1 cellular context compared by ENCODE assay signal in genomic region chr18:57772387-57772799, GRCh38.
TF ChIP-seq lines count a peak whose summit lies in the region.

No MANE protein-coding gene starts in this region.

TF ChIP-seq in HepG2, 621 proteins besides CTCF, POLR2A, EP300 and RAD21 (continued from another document and continues in another):
- TF ChIP-seq, protein P1, sequence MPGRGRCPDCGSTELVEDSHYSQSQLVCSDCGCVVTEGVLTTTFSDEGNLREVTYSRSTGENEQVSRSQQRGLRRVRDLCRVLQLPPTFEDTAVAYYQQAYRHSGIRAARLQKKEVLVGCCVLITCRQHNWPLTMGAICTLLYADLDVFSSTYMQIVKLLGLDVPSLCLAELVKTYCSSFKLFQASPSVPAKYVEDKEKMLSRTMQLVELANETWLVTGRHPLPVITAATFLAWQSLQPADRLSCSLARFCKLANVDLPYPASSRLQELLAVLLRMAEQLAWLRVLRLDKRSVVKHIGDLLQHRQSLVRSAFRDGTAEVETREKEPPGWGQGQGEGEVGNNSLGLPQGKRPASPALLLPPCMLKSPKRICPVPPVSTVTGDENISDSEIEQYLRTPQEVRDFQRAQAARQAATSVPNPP (CRISPR knock-in tag; IDR thresholded peaks at IDR 0.05), result no peak
- TF ChIP-seq ZNF7 (CRISPR knock-in tag; IDR thresholded peaks at IDR 0.05) (no peak), SRF (IDR thresholded peaks at IDR 0.05; ENCODE audit: low read depth, low read length) (no peak), RAD51 (IDR thresholded peaks at IDR 0.05; ENCODE audit: borderline replicate concordance) (no peak), ZNF598 (CRISPR knock-in tag; IDR thresholded peaks at IDR 0.05; ENCODE audit: borderline replicate concordance) (no peak), HIVEP1 (CRISPR knock-in tag; IDR thresholded peaks at IDR 0.05) (no peak), ARNT2 (CRISPR knock-in tag; IDR thresholded peaks at IDR 0.05; ENCODE audit: low read depth) (no peak), U2AF1 (optimal IDR thresholded peaks at IDR 0.05; ENCODE audit: low read depth, low read length) (no peak), ZNF441 (CRISPR knock-in tag; IDR thresholded peaks at IDR 0.05; ENCODE audit: borderline replicate concordance) (peak; percentile 59; the same call in 1 of the 2 replicates), ZNF30 (CRISPR knock-in tag; IDR thresholded peaks at IDR 0.05) (0 out of 2 replicates have a peak, but pooled peaks have one; percentile 58), ZNF142 (CRISPR knock-in tag; IDR thresholded peaks at IDR 0.05) (peak; percentile 56; the same call in 1 of the 2 replicates), RNF219 (CRISPR knock-in tag; IDR thresholded peaks at IDR 0.05) (no peak), DMAP1 (CRISPR knock-in tag; IDR thresholded peaks at IDR 0.05) (peak; percentile 93), TCF7 (IDR thresholded peaks at IDR 0.05; ENCODE audit: low read depth) (no peak), STAT5B (CRISPR knock-in tag; IDR thresholded peaks at IDR 0.05) (no peak), KLF6 (CRISPR knock-in tag; IDR thresholded peaks at IDR 0.05) (peak; percentile 85; the same call in 1 of the 2 replicates)
- TF ChIP-seq, protein P2, sequence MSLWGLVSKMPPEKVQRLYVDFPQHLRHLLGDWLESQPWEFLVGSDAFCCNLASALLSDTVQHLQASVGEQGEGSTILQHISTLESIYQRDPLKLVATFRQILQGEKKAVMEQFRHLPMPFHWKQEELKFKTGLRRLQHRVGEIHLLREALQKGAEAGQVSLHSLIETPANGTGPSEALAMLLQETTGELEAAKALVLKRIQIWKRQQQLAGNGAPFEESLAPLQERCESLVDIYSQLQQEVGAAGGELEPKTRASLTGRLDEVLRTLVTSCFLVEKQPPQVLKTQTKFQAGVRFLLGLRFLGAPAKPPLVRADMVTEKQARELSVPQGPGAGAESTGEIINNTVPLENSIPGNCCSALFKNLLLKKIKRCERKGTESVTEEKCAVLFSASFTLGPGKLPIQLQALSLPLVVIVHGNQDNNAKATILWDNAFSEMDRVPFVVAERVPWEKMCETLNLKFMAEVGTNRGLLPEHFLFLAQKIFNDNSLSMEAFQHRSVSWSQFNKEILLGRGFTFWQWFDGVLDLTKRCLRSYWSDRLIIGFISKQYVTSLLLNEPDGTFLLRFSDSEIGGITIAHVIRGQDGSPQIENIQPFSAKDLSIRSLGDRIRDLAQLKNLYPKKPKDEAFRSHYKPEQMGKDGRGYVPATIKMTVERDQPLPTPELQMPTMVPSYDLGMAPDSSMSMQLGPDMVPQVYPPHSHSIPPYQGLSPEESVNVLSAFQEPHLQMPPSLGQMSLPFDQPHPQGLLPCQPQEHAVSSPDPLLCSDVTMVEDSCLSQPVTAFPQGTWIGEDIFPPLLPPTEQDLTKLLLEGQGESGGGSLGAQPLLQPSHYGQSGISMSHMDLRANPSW (CRISPR knock-in tag; IDR thresholded peaks at IDR 0.05; ENCODE audit: borderline replicate concordance), result no peak
- TF ChIP-seq, protein P3, sequence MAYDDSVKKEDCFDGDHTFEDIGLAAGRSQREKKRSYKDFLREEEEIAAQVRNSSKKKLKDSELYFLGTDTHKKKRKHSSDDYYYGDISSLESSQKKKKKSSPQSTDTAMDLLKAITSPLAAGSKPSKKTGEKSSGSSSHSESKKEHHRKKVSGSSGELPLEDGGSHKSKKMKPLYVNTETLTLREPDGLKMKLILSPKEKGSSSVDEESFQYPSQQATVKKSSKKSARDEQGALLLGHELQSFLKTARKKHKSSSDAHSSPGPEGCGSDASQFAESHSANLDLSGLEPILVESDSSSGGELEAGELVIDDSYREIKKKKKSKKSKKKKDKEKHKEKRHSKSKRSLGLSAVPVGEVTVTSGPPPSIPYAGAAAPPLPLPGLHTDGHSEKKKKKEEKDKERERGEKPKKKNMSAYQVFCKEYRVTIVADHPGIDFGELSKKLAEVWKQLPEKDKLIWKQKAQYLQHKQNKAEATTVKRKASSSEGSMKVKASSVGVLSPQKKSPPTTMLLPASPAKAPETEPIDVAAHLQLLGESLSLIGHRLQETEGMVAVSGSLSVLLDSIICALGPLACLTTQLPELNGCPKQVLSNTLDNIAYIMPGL (CRISPR knock-in tag; IDR thresholded peaks at IDR 0.05; ENCODE audit: borderline replicate concordance in 1 of 2, low read depth in 1 of 2), result peak in 1 of 2 experiments; percentile 75; a peak in 1 of 4 replicates
- TF ChIP-seq, protein P4, sequence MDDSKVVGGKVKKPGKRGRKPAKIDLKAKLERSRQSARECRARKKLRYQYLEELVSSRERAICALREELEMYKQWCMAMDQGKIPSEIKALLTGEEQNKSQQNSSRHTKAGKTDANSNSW (CRISPR knock-in tag; IDR thresholded peaks at IDR 0.05; ENCODE audit: borderline replicate concordance), result no peak
- TF ChIP-seq, protein P5, sequence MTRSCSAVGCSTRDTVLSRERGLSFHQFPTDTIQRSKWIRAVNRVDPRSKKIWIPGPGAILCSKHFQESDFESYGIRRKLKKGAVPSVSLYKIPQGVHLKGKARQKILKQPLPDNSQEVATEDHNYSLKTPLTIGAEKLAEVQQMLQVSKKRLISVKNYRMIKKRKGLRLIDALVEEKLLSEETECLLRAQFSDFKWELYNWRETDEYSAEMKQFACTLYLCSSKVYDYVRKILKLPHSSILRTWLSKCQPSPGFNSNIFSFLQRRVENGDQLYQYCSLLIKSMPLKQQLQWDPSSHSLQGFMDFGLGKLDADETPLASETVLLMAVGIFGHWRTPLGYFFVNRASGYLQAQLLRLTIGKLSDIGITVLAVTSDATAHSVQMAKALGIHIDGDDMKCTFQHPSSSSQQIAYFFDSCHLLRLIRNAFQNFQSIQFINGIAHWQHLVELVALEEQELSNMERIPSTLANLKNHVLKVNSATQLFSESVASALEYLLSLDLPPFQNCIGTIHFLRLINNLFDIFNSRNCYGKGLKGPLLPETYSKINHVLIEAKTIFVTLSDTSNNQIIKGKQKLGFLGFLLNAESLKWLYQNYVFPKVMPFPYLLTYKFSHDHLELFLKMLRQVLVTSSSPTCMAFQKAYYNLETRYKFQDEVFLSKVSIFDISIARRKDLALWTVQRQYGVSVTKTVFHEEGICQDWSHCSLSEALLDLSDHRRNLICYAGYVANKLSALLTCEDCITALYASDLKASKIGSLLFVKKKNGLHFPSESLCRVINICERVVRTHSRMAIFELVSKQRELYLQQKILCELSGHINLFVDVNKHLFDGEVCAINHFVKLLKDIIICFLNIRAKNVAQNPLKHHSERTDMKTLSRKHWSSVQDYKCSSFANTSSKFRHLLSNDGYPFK (CRISPR knock-in tag; IDR thresholded peaks at IDR 0.05; ENCODE audit: borderline replicate concordance), result no peak
- TF ChIP-seq, protein P6, sequence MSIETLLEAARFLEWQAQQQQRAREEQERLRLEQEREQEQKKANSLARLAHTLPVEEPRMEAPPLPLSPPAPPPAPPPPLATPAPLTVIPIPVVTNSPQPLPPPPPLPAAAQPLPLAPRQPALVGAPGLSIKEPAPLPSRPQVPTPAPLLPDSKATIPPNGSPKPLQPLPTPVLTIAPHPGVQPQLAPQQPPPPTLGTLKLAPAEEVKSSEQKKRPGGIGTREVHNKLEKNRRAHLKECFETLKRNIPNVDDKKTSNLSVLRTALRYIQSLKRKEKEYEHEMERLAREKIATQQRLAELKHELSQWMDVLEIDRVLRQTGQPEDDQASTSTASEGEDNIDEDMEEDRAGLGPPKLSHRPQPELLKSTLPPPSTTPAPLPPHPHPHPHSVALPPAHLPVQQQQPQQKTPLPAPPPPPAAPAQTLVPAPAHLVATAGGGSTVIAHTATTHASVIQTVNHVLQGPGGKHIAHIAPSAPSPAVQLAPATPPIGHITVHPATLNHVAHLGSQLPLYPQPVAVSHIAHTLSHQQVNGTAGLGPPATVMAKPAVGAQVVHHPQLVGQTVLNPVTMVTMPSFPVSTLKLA (IDR thresholded peaks at IDR 0.05), result peak; percentile 74
- TF ChIP-seq, protein P7, sequence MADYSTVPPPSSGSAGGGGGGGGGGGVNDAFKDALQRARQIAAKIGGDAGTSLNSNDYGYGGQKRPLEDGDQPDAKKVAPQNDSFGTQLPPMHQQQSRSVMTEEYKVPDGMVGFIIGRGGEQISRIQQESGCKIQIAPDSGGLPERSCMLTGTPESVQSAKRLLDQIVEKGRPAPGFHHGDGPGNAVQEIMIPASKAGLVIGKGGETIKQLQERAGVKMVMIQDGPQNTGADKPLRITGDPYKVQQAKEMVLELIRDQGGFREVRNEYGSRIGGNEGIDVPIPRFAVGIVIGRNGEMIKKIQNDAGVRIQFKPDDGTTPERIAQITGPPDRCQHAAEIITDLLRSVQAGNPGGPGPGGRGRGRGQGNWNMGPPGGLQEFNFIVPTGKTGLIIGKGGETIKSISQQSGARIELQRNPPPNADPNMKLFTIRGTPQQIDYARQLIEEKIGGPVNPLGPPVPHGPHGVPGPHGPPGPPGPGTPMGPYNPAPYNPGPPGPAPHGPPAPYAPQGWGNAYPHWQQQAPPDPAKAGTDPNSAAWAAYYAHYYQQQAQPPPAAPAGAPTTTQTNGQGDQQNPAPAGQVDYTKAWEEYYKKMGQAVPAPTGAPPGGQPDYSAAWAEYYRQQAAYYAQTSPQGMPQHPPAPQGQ (CRISPR knock-in tag; IDR thresholded peaks at IDR 0.05; ENCODE audit: borderline replicate concordance), result no peak
- TF ChIP-seq, protein P8, sequence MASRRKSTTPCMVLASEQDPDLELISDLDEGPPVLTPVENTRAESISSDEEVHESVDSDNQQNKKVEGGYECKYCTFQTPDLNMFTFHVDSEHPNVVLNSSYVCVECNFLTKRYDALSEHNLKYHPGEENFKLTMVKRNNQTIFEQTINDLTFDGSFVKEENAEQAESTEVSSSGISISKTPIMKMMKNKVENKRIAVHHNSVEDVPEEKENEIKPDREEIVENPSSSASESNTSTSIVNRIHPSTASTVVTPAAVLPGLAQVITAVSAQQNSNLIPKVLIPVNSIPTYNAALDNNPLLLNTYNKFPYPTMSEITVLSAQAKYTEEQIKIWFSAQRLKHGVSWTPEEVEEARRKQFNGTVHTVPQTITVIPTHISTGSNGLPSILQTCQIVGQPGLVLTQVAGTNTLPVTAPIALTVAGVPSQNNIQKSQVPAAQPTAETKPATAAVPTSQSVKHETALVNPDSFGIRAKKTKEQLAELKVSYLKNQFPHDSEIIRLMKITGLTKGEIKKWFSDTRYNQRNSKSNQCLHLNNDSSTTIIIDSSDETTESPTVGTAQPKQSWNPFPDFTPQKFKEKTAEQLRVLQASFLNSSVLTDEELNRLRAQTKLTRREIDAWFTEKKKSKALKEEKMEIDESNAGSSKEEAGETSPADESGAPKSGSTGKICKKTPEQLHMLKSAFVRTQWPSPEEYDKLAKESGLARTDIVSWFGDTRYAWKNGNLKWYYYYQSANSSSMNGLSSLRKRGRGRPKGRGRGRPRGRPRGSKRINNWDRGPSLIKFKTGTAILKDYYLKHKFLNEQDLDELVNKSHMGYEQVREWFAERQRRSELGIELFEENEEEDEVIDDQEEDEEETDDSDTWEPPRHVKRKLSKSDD (CRISPR knock-in tag; IDR thresholded peaks at IDR 0.05; ENCODE audit: low read depth), result no peak
- TF ChIP-seq, protein P9, sequence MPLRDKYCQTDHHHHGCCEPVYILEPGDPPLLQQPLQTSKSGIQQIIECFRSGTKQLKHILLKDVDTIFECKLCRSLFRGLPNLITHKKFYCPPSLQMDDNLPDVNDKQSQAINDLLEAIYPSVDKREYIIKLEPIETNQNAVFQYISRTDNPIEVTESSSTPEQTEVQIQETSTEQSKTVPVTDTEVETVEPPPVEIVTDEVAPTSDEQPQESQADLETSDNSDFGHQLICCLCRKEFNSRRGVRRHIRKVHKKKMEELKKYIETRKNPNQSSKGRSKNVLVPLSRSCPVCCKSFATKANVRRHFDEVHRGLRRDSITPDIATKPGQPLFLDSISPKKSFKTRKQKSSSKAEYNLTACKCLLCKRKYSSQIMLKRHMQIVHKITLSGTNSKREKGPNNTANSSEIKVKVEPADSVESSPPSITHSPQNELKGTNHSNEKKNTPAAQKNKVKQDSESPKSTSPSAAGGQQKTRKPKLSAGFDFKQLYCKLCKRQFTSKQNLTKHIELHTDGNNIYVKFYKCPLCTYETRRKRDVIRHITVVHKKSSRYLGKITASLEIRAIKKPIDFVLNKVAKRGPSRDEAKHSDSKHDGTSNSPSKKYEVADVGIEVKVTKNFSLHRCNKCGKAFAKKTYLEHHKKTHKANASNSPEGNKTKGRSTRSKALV (CRISPR knock-in tag; IDR thresholded peaks at IDR 0.05), result peak; percentile 72; the same call in 1 of the 2 replicates
